8 cellular contexts compared by ENCODE assay signal in the genomic region with DNA sequence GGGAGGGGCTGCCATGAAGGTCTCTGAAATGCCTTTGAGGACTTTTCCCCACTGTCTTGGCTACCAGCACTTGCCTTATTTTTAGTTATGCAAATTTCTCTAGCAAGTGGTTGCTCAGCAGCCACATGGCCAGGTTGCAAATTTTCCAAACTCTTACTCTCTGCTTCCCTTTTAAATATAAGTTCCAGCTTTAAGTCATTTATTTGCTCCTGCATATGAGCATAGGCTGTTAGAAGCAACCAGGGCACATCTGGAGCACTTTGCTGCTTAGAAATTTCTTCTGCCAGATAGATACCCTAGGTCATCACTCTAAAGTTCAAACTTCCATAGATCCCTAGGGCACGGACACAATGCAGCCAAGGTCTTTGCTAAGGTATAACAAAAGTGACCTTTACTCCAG.
"Had no signal": no experiment of that assay in that cellular context is flagged by ENCODE, and none has a peak within 500 bp of the region (broad histone marks: within the 10 kb centered on the region; RNA-seq: fewer than 3 reads in every experiment).

No MANE protein-coding gene starts in this region.

- H3K27ac Mint-ChIP-seq: GM23338, H9 had no signal

- H3K4me3 ChIP-seq: GM23338, K562 had no signal

- DNase-seq: H9, HCEC 1CT, IMR-90, KG1 had no signal

- H3K27ac ChIP-seq: HL-60 had no signal

- ATAC-seq: GM23338, K562 had no signal

- H2AFZ ChIP-seq: GM23338 had no signal

- FAIRE-seq: H1, K562 had no signal

- H3K4me3 Mint-ChIP-seq: GM23338, H9 had no signal

- H3K4me2 ChIP-seq: GM23338 had no signal
